ENCODE assay signal across 11 cellular contexts in genomic region chr1:16152521-16153087, GRCh38. TPM values are rescaled to one million over a fixed set of nuclear protein-coding genes. Genes with fewer than 3 reads are reported as not detected.
DNase-seq lines count a peak whose midpoint lies in the region; FAIRE-seq and TF ChIP-seq lines count a peak whose summit lies in the region.
"Had no signal": no experiment of that assay in that cellular context is flagged by ENCODE, and none has a peak within 500 bp of the region (broad histone marks: within the 10 kb centered on the region; RNA-seq: fewer than 3 reads in every experiment).

No MANE protein-coding gene starts in this region.

- H3K18ac ChIP-seq in H1 (ENCODE audit: extremely low read depth, low read length) (peak overlapping the region; percentile 32; the same call in 1 of the 2 replicates), mesenchymal stem cell (ENCODE audit: low read depth in 1 of 2, low read length in 2 of 2) (peak overlapping the region; percentile 78 to 94)

- H2BK5ac ChIP-seq in H1 (ENCODE audit: low read depth, low read length) (peak overlapping the region; percentile 94), mesenchymal stem cell (ENCODE audit: low read depth, low read length, poor library complexity, severe bottlenecking) (peak overlapping the region; percentile 92)

- H3K36me3 ChIP-seq in H1 (ENCODE audit: control insufficient read depth in 2 of 4, insufficient read depth in 4 of 4, low read length in 3 of 4) (peaks cover 3 to 19% (median 14%) of the 10 kb centered on the region in 4 experiments; a peak in 7 of 8 replicates), mesenchymal stem cell (ENCODE audit: control insufficient read depth in 1 of 2, insufficient read depth in 2 of 2, low read depth in 1 of 2, low read length in 2 of 2) (peaks cover 19 to 51% of the 10 kb centered on the region in 2 experiments), tibial nerve (peaks cover 0 to 31% (median 0%) of the 10 kb centered on the region in 3 donors), testis (ENCODE audit: low read depth, missing control alignments) (no peaks in the 10 kb centered on the region)

- DNase-seq in NCI-H82 treated with DMSO at 0.1 percent for 48 hours (lab: John Stamatoyannopoulos, UW; ENCODE audit: unreplicated experiment) (peak; percentile 68), H1 (ENCODE audit: low read depth in 1 of 2, low spot score in 2 of 2) (no peak), mesenchymal stem cell (no peak), tibial nerve (ENCODE audit: low spot score in 2 of 2) (no peak), NCI-H446 (lab: John Stamatoyannopoulos, UW) (no peak), testis (no peak), CD14-positive monocyte (ENCODE audit: low spot score) (no peak)
- DNase-seq in activated CD4-positive, alpha-beta T cell treated with anti-CD3 and anti-CD28 coated beads for 4 hours: no peak
- DNase-seq: foreskin melanocyte, OCI-M1 had no signal

- 52% methylated on average over 13 of the region's 15 CpGs; no CpG with 5 or more reads in 1 of the 2 experiments for WGBS in H1 (ENCODE audit: extremely low coverage in 1 of 2, insufficient coverage in 1 of 2, insufficient read length in 1 of 2, insufficient replicate concordance in 2 of 2, low coverage in 1 of 2, low lambda C conversion rate in 2 of 2, missing lambda C conversion rate in 1 of 2), 2 experiments
- 12% methylated on average over 14 of the region's 15 CpGs for whole genome bisulfite sequencing in mesenchymal stem cell
- 37 to 54% methylated on average over 12 to 15 of the region's 15 CpGs for WGBS in tibial nerve, 2 donors
- WGBS in testis, 2 donors: 63 to 69% methylated on average over 2 to 14 of the region's 15 CpGs

- peaks cover 13% of the 10 kb centered on the region for H3K23me2 ChIP-seq in H1 (ENCODE audit: low read depth, low read length)

- peaks cover 11% of the 10 kb centered on the region for H3K79me1 ChIP-seq in H1 (ENCODE audit: low read depth, low read length)
- no peaks in the 10 kb centered on the region for H3K79me1 ChIP-seq in mesenchymal stem cell (replicated peaks; ENCODE audit: low read length, poor library complexity, severe bottlenecking)

- H2BK20ac ChIP-seq in H1 (ENCODE audit: low read length): peak overlapping the region; percentile 72; the same call in 1 of the 2 replicates

- peak overlapping the region; percentile 30 for H4K5ac ChIP-seq in H1 (ENCODE audit: insufficient read length, low read depth, low read length)

- H3K27me3 ChIP-seq in H1 (replicated peaks in 1 of 4; ENCODE audit: control insufficient read depth in 3 of 4, extremely low read depth in 1 of 4, insufficient read depth in 3 of 4, low read length in 3 of 4) (peaks cover 0 to 8% (median 5%) of the 10 kb centered on the region in 4 experiments; a peak in 4 of 7 replicates), mesenchymal stem cell (ENCODE audit: control insufficient read depth in 1 of 2, insufficient read depth in 1 of 2, low read length in 2 of 2) (no peaks in the 10 kb centered on the region), tibial nerve (no peaks in the 10 kb centered on the region), testis (no peaks in the 10 kb centered on the region)

- peaks cover 0 to 4% (median 0%) of the 10 kb centered on the region in 7 donors for H3K9me3 Mint-ChIP-seq in CD14-positive monocyte

- FAIRE-seq in H1 (lab: Jason Lieb, UNC): no peak

- H2BK12ac ChIP-seq in H1 (ENCODE audit: low read depth, low read length) (no peak overlapping the region), mesenchymal stem cell (ENCODE audit: low read length in 2 of 2) (peak overlapping the region; percentile 63 to 90)

- POLR2A ChIA-PET in H1 (lab: Charles Lee; ENCODE audit: partially characterized antibody): interaction anchor here (0.8 to 8.4 kb wide), 8 partner anchors 13 to 70 kb away, joined by 3 to 104 read pairs (median 3); no protein-coding TSS in a partner anchor

- H3K14ac ChIP-seq in H1 (ENCODE audit: insufficient read length) (no peak overlapping the region), mesenchymal stem cell (ENCODE audit: low read length in 2 of 2) (peak overlapping the region in 1 of 2 experiments; percentile 96)

- no peak for TF ChIP-seq RAD21 in H1 (IDR thresholded peaks at IDR 0.05 in 1 of 2, conservative IDR thresholded peaks at IDR 0.05 in 1 of 2; ENCODE audit: low read depth in 2 of 2, low read length in 2 of 2)

- H3K9ac ChIP-seq in H1 (replicated peaks in 1 of 4; ENCODE audit: extremely low read depth in 1 of 4, low read depth in 3 of 4, low read length in 3 of 4): 0 out of 7 replicates have a peak overlapping the region, but pooled peaks of 1 of the 4 experiments have one; percentile 13
- H3K9ac ChIP-seq in mesenchymal stem cell (ENCODE audit: low read length): no peak overlapping the region
- H3K9ac ChIP-seq: KMS-11 had no signal

- intact Hi-C loops in testis (cut with DNase I; ENCODE audit: low total_unique reads) (no loop called here), CD14-positive monocyte (cut with micrococcal nuclease) (no loop called here)

- no peaks in the 10 kb centered on the region for H3K36me3 Mint-ChIP-seq in CD14-positive monocyte

- no peak overlapping the region for H2BK120ac ChIP-seq in H1 (replicated peaks; ENCODE audit: low read depth, low read length)
- H2BK120ac ChIP-seq in mesenchymal stem cell (ENCODE audit: low read depth, low read length): peak overlapping the region; percentile 98

- H3K4me2 ChIP-seq in H1 (ENCODE audit: insufficient read depth in 1 of 2, low read depth in 2 of 2, low read length in 2 of 2) (peak overlapping the region; percentile 23 to 64; a peak in 3 of 4 replicates), mesenchymal stem cell (ENCODE audit: low read length, poor library complexity, severe bottlenecking) (peak overlapping the region; percentile 89)
- H3K4me2 ChIP-seq: KMS-11 had no signal

- TF ChIP-seq EP300 in H1 (IDR thresholded peaks at IDR 0.05; ENCODE audit: borderline replicate concordance in 1 of 2, low read depth in 2 of 2, low read length in 2 of 2) (no peak), tibial nerve (IDR thresholded peaks at IDR 0.05) (peak in 1 of 2 donors; percentile 19)

- H2BK15ac ChIP-seq in H1 (ENCODE audit: low read length): no peak overlapping the region
- H2BK15ac ChIP-seq in mesenchymal stem cell (ENCODE audit: low read depth, poor library complexity, severe bottlenecking): peak overlapping the region; percentile 76

- H3K27me3 Mint-ChIP-seq in CD14-positive monocyte (ENCODE audit: low read depth in 3 of 3): peaks cover 30 to 51% (median 37%) of the 10 kb centered on the region in 3 donors

- peaks cover 10 to 20% of the 10 kb centered on the region in 2 experiments for H4K20me1 ChIP-seq in H1 (replicated peaks in 1 of 2; ENCODE audit: control insufficient read depth in 1 of 2, insufficient read depth in 2 of 2, low read length in 2 of 2)

- TF ChIP-seq POLR2A in H1 (IDR thresholded peaks at IDR 0.05; ENCODE audit: control extremely low read depth in 1 of 2, low read depth in 2 of 2, low read length in 2 of 2) (peak in 1 of 2 experiments; percentile 21; a peak in 1 of 3 replicates), tibial nerve (IDR thresholded peaks at IDR 0.05) (no peak), testis (IDR thresholded peaks at IDR 0.05) (no peak)

- H3K4me3 ChIP-seq in H1 (ENCODE audit: extremely low read depth in 1 of 4, insufficient read depth in 2 of 4, low read depth in 3 of 4, low read length in 4 of 4) (peak overlapping the region in 3 of 4 experiments; percentile 1 to 83 (median 5); a peak in 4 of 8 replicates), mesenchymal stem cell (ENCODE audit: insufficient read depth in 1 of 2, low read depth in 1 of 2, low read length in 2 of 2) (peak overlapping the region in 1 of 2 experiments; percentile 91), tibial nerve (peak overlapping the region; percentile 14 to 86 (median 71)), testis (no peak overlapping the region)

- H3K9me3 ChIP-seq in H1 (ENCODE audit: insufficient read depth in 2 of 2, low read depth in 1 of 2, low read length in 1 of 2): no peaks in the 10 kb centered on the region
- H3K9me3 ChIP-seq in mesenchymal stem cell (ENCODE audit: control insufficient read depth, low read length): no peaks in the 10 kb centered on the region
- H3K9me3 ChIP-seq in tibial nerve: no peaks in the 10 kb centered on the region
- H3K9me3 ChIP-seq in testis: no peaks in the 10 kb centered on the region

- peak overlapping the region; percentile 41; the same call in 1 of the 2 replicates for H4K8ac ChIP-seq in H1 (ENCODE audit: extremely low read depth, insufficient read depth, low read length)
- H4K8ac ChIP-seq in mesenchymal stem cell (ENCODE audit: low read length): peak overlapping the region; percentile 94

- peak overlapping the region; percentile 25 for H3K4ac ChIP-seq in H1 (replicated peaks; ENCODE audit: insufficient read length, low read depth, low read length)
- H3K4ac ChIP-seq in mesenchymal stem cell (ENCODE audit: low read depth in 1 of 2, low read length in 2 of 2): peak overlapping the region; percentile 91 to 95

- H3K4me1 Mint-ChIP-seq in CD14-positive monocyte: peaks cover 40% of the 10 kb centered on the region

- H3K56ac ChIP-seq in H1 (replicated peaks; ENCODE audit: insufficient read length, low read depth, low read length): peak overlapping the region; percentile 32

- TF ChIP-seq CTCF in H1 (IDR thresholded peaks at IDR 0.05; ENCODE audit: control extremely low read depth in 1 of 3, insufficient read depth in 1 of 3, low read depth in 1 of 3, low read length in 3 of 3): no peak
- no peak for TF ChIP-seq CTCF in tibial nerve (IDR thresholded peaks at IDR 0.05)
- TF ChIP-seq CTCF in testis (IDR thresholded peaks at IDR 0.05): no peak
- no peak for TF ChIP-seq CTCF in CD14-positive monocyte (IDR thresholded peaks at IDR 0.05)

- H3K79me2 ChIP-seq in H1 (ENCODE audit: control insufficient read depth in 1 of 2, insufficient read depth in 2 of 2, low read length in 2 of 2): peaks cover 9 to 72% of the 10 kb centered on the region in 2 experiments; a peak in 3 of 4 replicates

- H4K91ac ChIP-seq in H1 (replicated peaks; ENCODE audit: insufficient read length, low read length): peak overlapping the region; percentile 70
- peak overlapping the region; percentile 99 for H4K91ac ChIP-seq in mesenchymal stem cell (ENCODE audit: low read length)

- H3K27ac ChIP-seq in H1 (ENCODE audit: low read depth, low read length): no peak overlapping the region
- peak overlapping the region; percentile 96 for H3K27ac ChIP-seq in mesenchymal stem cell (ENCODE audit: low read length, poor library complexity, severe bottlenecking)
- H3K27ac ChIP-seq in tibial nerve: peak overlapping the region; percentile 61 to 95 (median 94)
- peak overlapping the region in 1 of 2 donors; percentile 30 for H3K27ac ChIP-seq in testis
- H3K27ac ChIP-seq: KMS-11 had no signal

- H3K23ac ChIP-seq in H1 (ENCODE audit: insufficient read length) (no peak overlapping the region), mesenchymal stem cell (ENCODE audit: low read length in 2 of 2) (peak overlapping the region in 1 of 2 experiments; percentile 17)

- CTCF ChIA-PET in H1 (lab: Charles Lee; ENCODE audit: partially characterized antibody): interaction anchor here (0.8 to 14.5 kb wide), 8 partner anchors 8 to 79 kb away, joined by 3 to 202 read pairs (median 16); no protein-coding TSS in a partner anchor

- no peak overlapping the region for H3K4me3 Mint-ChIP-seq in CD14-positive monocyte

- H2AFZ ChIP-seq in H1 (ENCODE audit: low read length): no peak overlapping the region
- H2AFZ ChIP-seq in mesenchymal stem cell (ENCODE audit: low read depth, low read length): no peak overlapping the region

- H3K4me1 ChIP-seq in H1 (replicated peaks in 1 of 4; ENCODE audit: control insufficient read depth in 3 of 4, insufficient read depth in 4 of 4, low read length in 3 of 4) (peaks cover 5 to 43% (median 31%) of the 10 kb centered on the region in 4 experiments), mesenchymal stem cell (ENCODE audit: control insufficient read depth, insufficient read depth, low read depth, low read length) (peaks cover 54% of the 10 kb centered on the region), tibial nerve (peaks cover under 1 to 85% (median 55%) of the 10 kb centered on the region in 4 donors), testis (peaks cover 7% of the 10 kb centered on the region)

- no peak overlapping the region for H3K27ac Mint-ChIP-seq in CD14-positive monocyte

- H2AK5ac ChIP-seq in H1 (ENCODE audit: low read depth, low read length) (no peak overlapping the region), mesenchymal stem cell (ENCODE audit: low read length, severe bottlenecking) (peak overlapping the region; percentile 96)

RNA-seq across cellular contexts. Expression of gene EPHA2, which starts 3.3 kb away (rescaled TPM):
- 28.4 and 33.6 TPM in 2 replicates for total RNA-seq in H1 (2021; fragmentation: NEBNext Ultra II Directional; extraction: Animal tissue kit (Norgen Biotek cat#: 25700))
- polyA plus RNA-seq in H1 (2011; rRNA removed) (26.8 and 42.2 TPM in 2 replicates), testis (ENCODE audit: insufficient read depth, low read depth, low replicate concordance) (5.1 TPM), CD14-positive monocyte (not detected)
- polyA plus RNA-seq in H1 (2011; cell fraction: cytosol; rRNA removed): 24.2 TPM
- polyA plus RNA-seq in H1 (2011; cell fraction: nucleus; rRNA removed): 69.5 TPM
- 23.3 to 29.4 TPM (median 24.9 TPM) in 4 replicates for polyA plus RNA-seq in H1 (2012, experiment 1 of 2)
- 28.9 TPM for polyA plus RNA-seq in H1 (2012, experiment 2 of 2)
- polyA plus RNA-seq in H1 (2013, experiment 1 of 2): 33.8 TPM
- polyA plus RNA-seq in H1 (2013, experiment 2 of 2): 33.1 TPM
- polyA minus RNA-seq in H1 (2011; rRNA and poly(A)+ RNA removed): 44.2 and 53.8 TPM in 2 replicates
- 30.1 TPM for polyA minus RNA-seq in H1 (2011; cell fraction: cytosol; rRNA and poly(A)+ RNA removed)
- polyA minus RNA-seq in H1 (2011; cell fraction: nucleus; rRNA and poly(A)+ RNA removed): 34.1 TPM
- polyA plus RNA-seq in mesenchymal stem cell (2013, experiment 1 of 2): 31.9 TPM
- polyA plus RNA-seq in mesenchymal stem cell (2013, experiment 2 of 2): 31.0 TPM
- total RNA-seq in tibial nerve (10 to 100 TPM; 30.0 to 66.9 (median 35.9) TPM), testis (10 to 100 TPM in 1 of 2 donors, 1 to 10 TPM in 1; 5.7 to 14.1 TPM)

RNA-seq across cellular contexts. Expression of gene ARHGEF19, which starts 59.8 kb away (rescaled TPM):
- 51.9 and 56.4 TPM in 2 replicates for total RNA-seq in H1 (2021; fragmentation: NEBNext Ultra II Directional; extraction: Animal tissue kit (Norgen Biotek cat#: 25700))
- polyA plus RNA-seq in H1 (2011; rRNA removed): 47.5 and 69.2 TPM in 2 replicates
- 55.0 TPM for polyA plus RNA-seq in H1 (2011; cell fraction: cytosol; rRNA removed)
- 157 TPM for polyA plus RNA-seq in H1 (2011; cell fraction: nucleus; rRNA removed)
- polyA plus RNA-seq in H1 (2012, experiment 1 of 2): 42.8 to 57.1 TPM (median 54.3 TPM) in 4 replicates
- polyA plus RNA-seq in H1 (2012, experiment 2 of 2): 45.5 TPM
- 32.6 TPM for polyA plus RNA-seq in H1 (2013, experiment 1 of 2)
- polyA plus RNA-seq in H1 (2013, experiment 2 of 2): 30.2 TPM
- polyA minus RNA-seq in H1 (2011; rRNA and poly(A)+ RNA removed): 27.7 and 32.0 TPM in 2 replicates
- polyA minus RNA-seq in H1 (2011; cell fraction: cytosol; rRNA and poly(A)+ RNA removed): 22.2 TPM
- polyA minus RNA-seq in H1 (2011; cell fraction: nucleus; rRNA and poly(A)+ RNA removed): 30.7 TPM
- 4.5 TPM for polyA plus RNA-seq in mesenchymal stem cell (2013, experiment 1 of 2)
- 4.5 TPM for polyA plus RNA-seq in mesenchymal stem cell (2013, experiment 2 of 2)
- total RNA-seq in tibial nerve: 10 to 100 TPM in 2 of 4 donors, 1 to 10 TPM in 2; 7.8 to 19.3 (median 11.1) TPM
- total RNA-seq in testis: 10 to 100 TPM in 1 of 2 donors, 1 to 10 TPM in 1; 8.5 to 10.1 TPM
- 6.0 TPM for polyA plus RNA-seq in testis (ENCODE audit: insufficient read depth, low read depth, low replicate concordance)
- 1 to 10 TPM; 2.2 to 2.3 TPM for polyA plus RNA-seq in CD14-positive monocyte

Comparison
In these comparisons a context has a peak if more than half of its experiments do, and no peak if none do; other contexts are left out.
1. H3K4me3 ChIP-seq: peak in H1 (3 of 4) and tibial nerve (4 of 4); none in testis (0 of 2).